8 cellular contexts compared by ENCODE assay signal in genomic region chr17:5486206-5487124, GRCh38. TPM values are rescaled to one million over a fixed set of nuclear protein-coding genes. Genes with fewer than 3 reads are reported as not detected.
DNase-seq lines count a peak whose midpoint lies in the region; ATAC-seq and TF ChIP-seq lines count a peak whose summit lies in the region.

Gene MIS12, plus strand, starts transcription at chr17:5486566. Its CDS starts 2,297 bp downstream, at chr17:5488863.

- H3K36me3 Mint-ChIP-seq in HFFc6 (ENCODE audit: low read depth) = peaks cover 68% of the 10 kb centered on the region
- H3K36me3 Mint-ChIP-seq in activated naive CD4-positive, alpha-beta T cell treated with anti-CD3 and anti-CD28 coated beads, Interleukin-2, amount 10 ng/mL, durations not matched to agents 7 days and 5 days = peaks cover 67% of the 10 kb centered on the region

- no peaks in the 10 kb centered on the region for H3K27me3 ChIP-seq in gastroesophageal sphincter

- DNase-seq in GM03348 (ENCODE audit: low spot score) = peak; percentile 99
- peak; percentile 99 for DNase-seq in HFFc6
- DNase-seq in NB4 (ENCODE audit: low read depth) = peak; percentile 97
- DNase-seq in SK-N-MC (ENCODE audit: low read depth, low spot score) = peak; percentile 83
- peak; percentile 99 for DNase-seq in activated naive CD4-positive, alpha-beta T cell treated with anti-CD3 and anti-CD28 coated beads, Interleukin-2, amount 10 ng/mL, durations not matched to agents 7 days and 5 days
- DNase-seq in non-pigmented ciliary epithelial cell (ENCODE audit: low read depth) = peak; percentile 97
- DNase-seq in superior temporal gyrus (ENCODE audit: extremely low spot score) = peak; percentile 98

- TF ChIP-seq EP300 in gastroesophageal sphincter (IDR thresholded peaks at IDR 0.05) = no peak

- TF ChIP-seq CTCF in HFFc6 (IDR thresholded peaks at IDR 0.05) (no peak), NB4 (IDR thresholded peaks at IDR 0.05; ENCODE audit: low read depth, low read length) (no peak), gastroesophageal sphincter (IDR thresholded peaks at IDR 0.05) (no peak)

- H3K27ac ChIP-seq in SK-N-MC (peak within 1 kb of the TSS; percentile 96), gastroesophageal sphincter (peak within 1 kb of the TSS; percentile 83 to 99 (median 99))

- H3K9me3 Mint-ChIP-seq in HFFc6 = peaks cover 13% of the 10 kb centered on the region
- no peaks in the 10 kb centered on the region for H3K9me3 Mint-ChIP-seq in activated naive CD4-positive, alpha-beta T cell treated with anti-CD3 and anti-CD28 coated beads, Interleukin-2, amount 10 ng/mL, durations not matched to agents 7 days and 5 days

- peaks cover 2% of the 10 kb centered on the region for H3K27me3 Mint-ChIP-seq in HFFc6 (ENCODE audit: insufficient read depth)
- H3K27me3 Mint-ChIP-seq in activated naive CD4-positive, alpha-beta T cell treated with anti-CD3 and anti-CD28 coated beads, Interleukin-2, amount 10 ng/mL, durations not matched to agents 7 days and 5 days = no peaks in the 10 kb centered on the region

- peak within 1 kb of the TSS; percentile 95 for H3K27ac Mint-ChIP-seq in HFFc6
- H3K27ac Mint-ChIP-seq in activated naive CD4-positive, alpha-beta T cell treated with anti-CD3 and anti-CD28 coated beads, Interleukin-2, amount 10 ng/mL, durations not matched to agents 7 days and 5 days = peak within 1 kb of the TSS; percentile 99

- peak within 1 kb of the TSS; percentile 97 for H3K4me3 Mint-ChIP-seq in HFFc6
- H3K4me3 Mint-ChIP-seq in activated naive CD4-positive, alpha-beta T cell treated with anti-CD3 and anti-CD28 coated beads, Interleukin-2, amount 10 ng/mL, durations not matched to agents 7 days and 5 days = peak within 1 kb of the TSS; percentile 94

- H3K36me3 ChIP-seq in SK-N-MC (ENCODE audit: insufficient read depth, low read length) = peaks cover 72% of the 10 kb centered on the region
- H3K36me3 ChIP-seq in gastroesophageal sphincter = peaks cover 0 to 52% of the 10 kb centered on the region in 2 donors

- H3K4me3 ChIP-seq in NB4 (ENCODE audit: low read depth, low read length) (peak within 1 kb of the TSS; percentile 93), SK-N-MC (peak within 1 kb of the TSS; percentile 94), gastroesophageal sphincter (peak within 1 kb of the TSS; percentile 58 to 88)

- H3K9ac ChIP-seq in SK-N-MC (ENCODE audit: insufficient read length) = peak within 1 kb of the TSS; percentile 88

- H3K4me1 Mint-ChIP-seq in HFFc6 (ENCODE audit: low read depth) = peaks cover 40% of the 10 kb centered on the region
- H3K4me1 Mint-ChIP-seq in activated naive CD4-positive, alpha-beta T cell treated with anti-CD3 and anti-CD28 coated beads, Interleukin-2, amount 10 ng/mL, durations not matched to agents 7 days and 5 days = peaks cover 54% of the 10 kb centered on the region

- CTCF ChIA-PET in activated naive CD4-positive, alpha-beta T cell treated with anti-CD3 and anti-CD28 coated beads, Interleukin-2, amount 10 ng/mL, durations not matched to agents 7 days and 5 days (lab: Charles Lee) = interaction anchor here (0.7 kb wide), 1 partner anchor 17 kb away, joined by 3 read pairs; no protein-coding TSS in a partner anchor

- ATAC-seq in gastroesophageal sphincter = peak; percentile 98

- H3K9me3 ChIP-seq in SK-N-MC (ENCODE audit: low read depth, low read length) (peaks cover 10% of the 10 kb centered on the region; the same call in 1 of the 2 replicates), gastroesophageal sphincter (no peaks in the 10 kb centered on the region)

- H3K4me1 ChIP-seq in gastroesophageal sphincter = peaks cover 2 to 45% (median 14%) of the 10 kb centered on the region in 3 donors

- TF ChIP-seq POLR2A in NB4 (IDR thresholded peaks at IDR 0.05; ENCODE audit: extremely low read depth, insufficient read length) (peak; percentile 73), gastroesophageal sphincter (IDR thresholded peaks at IDR 0.05) (peak; percentile 49 to 64)

- WGBS in gastroesophageal sphincter (ENCODE audit: low coverage in 1 of 2), 2 donors = 2 to 3% methylated on average over 6 to 13 of the region's 77 CpGs

RNA-seq across cellular contexts. Expression of gene MIS12, which starts in this region (rescaled TPM):
- 10 to 100 TPM in 2 of 6 experiments, 1 to 10 TPM in 4; 7.8 to 10.8 (median 9.5) TPM for total RNA-seq in HFFc6 (2021; fragmentation: NEBNext Ultra II Directional; extraction: Animal tissue kit (Norgen Biotek cat#: 25700))
- 10 to 100 TPM in 3 of 4 donors, 1 to 10 TPM in 1; 8.6 to 20.9 (median 14.3) TPM for total RNA-seq in gastroesophageal sphincter

Comparison
In these comparisons a context has a peak if more than half of its experiments do, and no peak if none do; other contexts are left out.
1. Peak in every context shown above with its lines: DNase-seq, ATAC-seq, H3K4me3 ChIP-seq and H3K27ac ChIP-seq.